16 cellular contexts compared by ENCODE assay signal in the genomic region with DNA sequence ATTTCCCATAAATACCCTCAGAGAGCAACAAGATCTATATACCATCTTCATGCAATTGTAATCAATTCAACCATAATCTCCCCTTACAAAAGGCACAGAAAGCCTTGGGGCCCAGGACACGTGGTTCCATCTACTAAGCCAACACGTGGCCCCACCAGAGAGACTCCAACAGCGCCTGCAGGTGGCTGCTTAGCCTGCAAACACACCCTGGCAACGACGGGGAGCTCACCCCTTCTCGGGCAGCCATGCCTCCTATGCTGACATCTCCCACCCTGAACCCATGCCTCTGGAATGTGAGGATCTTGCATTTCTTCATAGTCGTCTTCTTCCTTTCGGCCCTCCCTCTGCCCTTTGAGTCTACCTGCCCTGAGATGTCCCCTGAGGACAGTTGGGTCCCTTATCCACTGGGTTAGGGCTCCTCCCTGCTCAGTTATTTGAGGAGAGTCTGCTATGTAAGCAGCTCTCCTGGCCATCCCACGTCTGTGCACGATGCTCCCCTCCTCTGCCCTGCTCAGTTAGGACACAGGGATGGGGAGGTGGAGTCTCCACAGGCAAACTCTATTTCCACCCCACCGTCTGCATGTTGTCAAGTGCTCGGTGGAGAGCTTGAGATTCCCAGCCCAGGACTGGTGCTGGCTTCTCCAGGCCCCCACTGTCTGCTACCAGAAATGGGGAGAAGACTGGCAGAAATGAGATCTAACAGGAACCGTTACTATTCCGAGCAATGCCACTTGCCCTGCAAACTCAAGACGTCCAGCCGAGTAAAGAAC. TPM values are rescaled to one million over a fixed set of nuclear protein-coding genes. Genes with fewer than 3 reads are reported as not detected.
DNase-seq lines count a peak whose midpoint lies in the region; ATAC-seq and TF ChIP-seq lines count a peak whose summit lies in the region.
"Had no signal": no experiment of that assay in that cellular context is flagged by ENCODE, and none has a peak within 500 bp of the region (broad histone marks: within the 10 kb centered on the region; RNA-seq: fewer than 3 reads in every experiment).

No MANE protein-coding gene starts in this region.

- H3K79me2 ChIP-seq in osteoblast (ENCODE audit: insufficient read depth, low read length): peaks cover 86% of the 10 kb centered on the region

- no peak for TF ChIP-seq POLR2A in erythroblast (IDR thresholded peaks at IDR 0.05; ENCODE audit: low read length)

- H3K4me3 ChIP-seq in osteoblast (ENCODE audit: insufficient read depth, low read length): no peak overlapping the region
- H3K4me3 ChIP-seq: A549 had no signal

- DNase-seq in natural killer cell treated with Interleukin-12 subunit alpha and Interleukin-12 subunit beta and Interleukin-15 and Interleukin-18, amount 100 ng/mL, for 72 hours (ENCODE audit: low spot score): peak; percentile 16
- DNase-seq in natural killer cell: no peak
- peak; percentile 5 for DNase-seq in glutamatergic neuron
- DNase-seq in posterior vena cava (ENCODE audit: low spot score): peak; percentile 45
- DNase-seq in erythroblast (lab: John Stamatoyannopoulos, UW): no peak
- DNase-seq in osteoblast (ENCODE audit: insufficient read length, low spot score, missing footprints): no peak
- DNase-seq in GM19238 (ENCODE audit: insufficient read length, low spot score): no peak
- DNase-seq: CD8-positive, alpha-beta T cell; COR-L47; DMS153; DND-41; GDM1 had no signal

- H3K4me1 ChIP-seq in osteoblast (ENCODE audit: insufficient read depth, low read length): no peaks in the 10 kb centered on the region
- H3K4me1 ChIP-seq: A549 had no signal

- H3K4me1 Mint-ChIP-seq in natural killer cell treated with Interleukin-12 subunit alpha and Interleukin-12 subunit beta and Interleukin-15 and Interleukin-18, amount 100 ng/mL, for 72 hours (ENCODE audit: low read depth in 2 of 2): no peaks in the 10 kb centered on the region
- H3K4me1 Mint-ChIP-seq in natural killer cell: no peaks in the 10 kb centered on the region
- H3K4me1 Mint-ChIP-seq in glutamatergic neuron (ENCODE audit: low read depth, unreplicated experiment): peaks cover 56% of the 10 kb centered on the region
- H3K4me1 Mint-ChIP-seq: CD14-positive monocyte had no signal

- H3K9me3 ChIP-seq in osteoblast (ENCODE audit: low read depth, low read length): no peaks in the 10 kb centered on the region
- H3K9me3 ChIP-seq: A549 had no signal

- peaks cover 4% of the 10 kb centered on the region for H3K36me3 ChIP-seq in osteoblast (ENCODE audit: insufficient read depth, low read length)

- no peak overlapping the region for H3K27ac ChIP-seq in osteoblast (ENCODE audit: low read depth, low read length)
- H3K27ac ChIP-seq: A549, HL-60 had no signal

- no peak overlapping the region for H2AFZ ChIP-seq in osteoblast (ENCODE audit: low read length)

- no peaks in the 10 kb centered on the region for H3K9me3 Mint-ChIP-seq in natural killer cell treated with Interleukin-12 subunit alpha and Interleukin-12 subunit beta and Interleukin-15 and Interleukin-18, amount 100 ng/mL, for 72 hours
- no peaks in the 10 kb centered on the region for H3K9me3 Mint-ChIP-seq in natural killer cell
- peaks cover 46% of the 10 kb centered on the region for H3K9me3 Mint-ChIP-seq in glutamatergic neuron (ENCODE audit: unreplicated experiment)
- H3K9me3 Mint-ChIP-seq: CD8-positive, alpha-beta T cell had no signal

- H3K4me3 Mint-ChIP-seq in natural killer cell treated with Interleukin-12 subunit alpha and Interleukin-12 subunit beta and Interleukin-15 and Interleukin-18, amount 100 ng/mL, for 72 hours: no peak overlapping the region
- no peak overlapping the region for H3K4me3 Mint-ChIP-seq in natural killer cell
- no peak overlapping the region for H3K4me3 Mint-ChIP-seq in glutamatergic neuron (ENCODE audit: unreplicated experiment)
- H3K4me3 Mint-ChIP-seq: CD14-positive monocyte; CD8-positive, alpha-beta T cell had no signal

- peaks cover 59% of the 10 kb centered on the region for H4K20me1 ChIP-seq in osteoblast (ENCODE audit: insufficient read depth, low read length)

- no peaks in the 10 kb centered on the region for H3K27me3 ChIP-seq in osteoblast (ENCODE audit: insufficient read depth, low read length)

- intact Hi-C loops in natural killer cell (cut with micrococcal nuclease) (no loop called here), posterior vena cava (cut with DNase I) (no loop called here)

- peak in 1 of 2 donors; percentile 22 for ATAC-seq in natural killer cell treated with Interleukin-12 subunit alpha and Interleukin-12 subunit beta and Interleukin-15 and Interleukin-18, amount 100 ng/mL, for 72 hours
- no peak for ATAC-seq in natural killer cell
- ATAC-seq: A549; CD8-positive, alpha-beta T cell; HCT116 had no signal

- H3K36me3 Mint-ChIP-seq in natural killer cell treated with Interleukin-12 subunit alpha and Interleukin-12 subunit beta and Interleukin-15 and Interleukin-18, amount 100 ng/mL, for 72 hours: no peaks in the 10 kb centered on the region
- H3K36me3 Mint-ChIP-seq in natural killer cell: no peaks in the 10 kb centered on the region
- no peaks in the 10 kb centered on the region for H3K36me3 Mint-ChIP-seq in glutamatergic neuron (ENCODE audit: unreplicated experiment)
- H3K36me3 Mint-ChIP-seq: CD14-positive monocyte; CD8-positive, alpha-beta T cell had no signal

- no peak overlapping the region for H3K27ac Mint-ChIP-seq in natural killer cell treated with Interleukin-12 subunit alpha and Interleukin-12 subunit beta and Interleukin-15 and Interleukin-18, amount 100 ng/mL, for 72 hours
- H3K27ac Mint-ChIP-seq in natural killer cell: no peak overlapping the region
- no peak overlapping the region for H3K27ac Mint-ChIP-seq in glutamatergic neuron (ENCODE audit: unreplicated experiment)
- H3K27ac Mint-ChIP-seq: CD14-positive monocyte; CD8-positive, alpha-beta T cell had no signal

- TF ChIP-seq CTCF in natural killer cell (IDR thresholded peaks at IDR 0.05) (no peak), glutamatergic neuron (IDR thresholded peaks at IDR 0.05; ENCODE audit: partially characterized antibody, unreplicated experiment) (no peak), osteoblast (IDR thresholded peaks at IDR 0.05; ENCODE audit: extremely low read depth, low read depth, low read length) (no peak)

- peaks cover 0 to 2% of the 10 kb centered on the region in 2 donors for H3K27me3 Mint-ChIP-seq in natural killer cell treated with Interleukin-12 subunit alpha and Interleukin-12 subunit beta and Interleukin-15 and Interleukin-18, amount 100 ng/mL, for 72 hours
- H3K27me3 Mint-ChIP-seq in natural killer cell (ENCODE audit: low read depth in 2 of 2): no peaks in the 10 kb centered on the region
- peaks cover 27% of the 10 kb centered on the region for H3K27me3 Mint-ChIP-seq in glutamatergic neuron (ENCODE audit: unreplicated experiment)

- no peak overlapping the region for H3K4me2 ChIP-seq in osteoblast (ENCODE audit: insufficient read depth, low read length)
- H3K4me2 ChIP-seq: A549 had no signal

RNA-seq across cellular contexts. Expression of a gene that starts 36.5 kb away (rescaled TPM):
- total RNA-seq in natural killer cell treated with Interleukin-12 subunit alpha and Interleukin-12 subunit beta and Interleukin-15 and Interleukin-18, amount 100 ng/mL, for 72 hours: not detected
- total RNA-seq in natural killer cell (not detected), glutamatergic neuron (ENCODE audit: unreplicated experiment) (544 TPM), posterior vena cava (1 to 10 TPM; 8.7 to 9.1 TPM), osteoblast (31.8 and 35.4 TPM in 2 replicates)
- total RNA-seq: CD8-positive, alpha-beta T cell had no signal

Comparison
In these comparisons a context has a peak if more than half of its experiments do, and no peak if none do; other contexts are left out.
1. DNase-seq: peak in natural killer cell treated with Interleukin-12 subunit alpha and Interleukin-12 subunit beta and Interleukin-15 and Interleukin-18, amount 100 ng/mL, for 72 hours (single experiment), glutamatergic neuron (single experiment) and posterior vena cava (single experiment); none in natural killer cell (single experiment), erythroblast (0 of 2), osteoblast (single experiment) and GM19238 (single experiment).
2. RNA of a gene that starts 36.5 kb away (total RNA-seq): 544 TPM in glutamatergic neuron (single experiment); 31.8 to 35.4 TPM in osteoblast, 8.7 to 9.1 TPM in posterior vena cava, not detected in natural killer cell treated with Interleukin-12 subunit alpha and Interleukin-12 subunit beta and Interleukin-15 and Interleukin-18, amount 100 ng/mL, for 72 hours and not detected in natural killer cell; every median in the first group is over 10 times any median in the second.